In the genomic region with DNA sequence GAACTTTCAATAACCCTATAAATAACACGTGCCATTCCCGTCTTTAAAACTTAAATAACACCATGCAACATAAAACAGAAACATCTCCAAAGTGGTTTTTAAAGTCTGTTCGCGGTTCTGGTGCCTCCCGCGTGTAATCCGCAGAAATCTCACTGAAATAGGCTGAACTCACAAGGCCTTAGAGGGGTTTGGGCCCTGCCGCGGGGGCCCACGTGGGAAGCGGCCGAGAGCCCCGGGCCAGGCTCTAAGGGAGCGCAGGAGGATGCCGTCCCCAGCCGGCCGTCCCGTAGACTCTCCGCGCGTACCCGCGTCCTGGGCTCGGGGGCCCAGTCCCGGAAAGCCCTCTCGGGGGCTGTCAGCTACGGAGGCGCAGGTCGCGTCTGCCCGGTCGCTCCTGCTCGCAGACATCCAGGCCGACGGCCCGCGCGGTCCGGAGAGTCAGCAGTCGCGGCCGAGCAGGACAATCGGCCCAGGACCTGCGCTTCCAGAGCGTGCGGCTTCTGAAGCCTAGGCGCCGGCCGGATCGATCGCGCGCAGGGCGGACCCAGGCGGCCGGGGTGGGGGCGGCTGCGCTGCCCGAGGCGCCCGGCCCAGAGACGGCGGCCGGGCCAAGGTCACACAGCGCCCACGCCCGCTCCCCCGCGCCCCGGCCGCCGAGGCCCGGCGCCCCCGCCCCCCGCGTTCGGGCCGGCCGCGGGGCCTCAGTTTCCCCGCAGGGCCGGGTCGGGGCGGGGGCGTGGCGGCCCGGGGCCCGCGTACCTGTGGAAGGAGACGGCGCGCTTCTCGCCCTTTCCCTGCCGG, we compare ENCODE assay signal across 8 cellular contexts. TPM values are rescaled to one million over a fixed set of nuclear protein-coding genes. Genes with fewer than 3 reads are reported as not detected.
DNase-seq lines count a peak whose midpoint lies in the region; ATAC-seq, FAIRE-seq and TF ChIP-seq lines count a peak whose summit lies in the region.

No MANE protein-coding gene starts in this region.

- H3K9me3 Mint-ChIP-seq in neural progenitor cell = no peaks in the 10 kb centered on the region

- no peaks in the 10 kb centered on the region for H3K9me3 ChIP-seq in Karpas-422 (ENCODE audit: low read length)
- no peaks in the 10 kb centered on the region for H3K9me3 ChIP-seq in fibroblast of lung (ENCODE audit: control insufficient read depth, insufficient read depth, low read depth, low read length)
- H3K9me3 ChIP-seq in neural progenitor cell (ENCODE audit: low read depth) = no peaks in the 10 kb centered on the region

- peak; percentile 36 for ATAC-seq in GM18498 (IDR thresholded peaks at IDR 0.05; ENCODE audit: unreplicated experiment)

- H4K20me1 ChIP-seq in Karpas-422 (ENCODE audit: insufficient read depth, low read depth, low read length) (peaks cover 4% of the 10 kb centered on the region; the same call in 1 of the 2 replicates), fibroblast of lung (ENCODE audit: control insufficient read depth, extremely low read depth, insufficient read depth, low read length) (no peaks in the 10 kb centered on the region), neural progenitor cell (ENCODE audit: low read depth) (peaks cover 56% of the 10 kb centered on the region)

- peak overlapping the region; percentile 63 for H3K27ac ChIP-seq in Karpas-422 (ENCODE audit: low read length)
- H3K27ac ChIP-seq in fibroblast of lung (ENCODE audit: insufficient read depth, low read length) = peak overlapping the region; percentile 50
- H3K27ac ChIP-seq in neural progenitor cell = no peak overlapping the region

- TF ChIP-seq CTCF in fibroblast of lung (conservative IDR thresholded peaks at IDR 0.05 in 1 of 2, IDR thresholded peaks at IDR 0.05 in 1 of 2; ENCODE audit: low read depth in 1 of 2, low read length in 2 of 2) = no peak
- TF ChIP-seq CTCF in neural progenitor cell (IDR thresholded peaks at IDR 0.05) = no peak

- peak; percentile 45 for DNase-seq in H54 (ENCODE audit: insufficient read length, low spot score)
- peak; percentile 78 for DNase-seq in Karpas-422
- peak; percentile 12 for DNase-seq in activated T-cell treated with anti-CD3 and anti-CD28 coated beads for 4 hours
- peak; percentile 32 to 48 for DNase-seq in fibroblast of lung (ENCODE audit: low read depth in 2 of 2)
- DNase-seq in neural progenitor cell (ENCODE audit: low spot score) = peak; percentile 87
- DNase-seq in NCI-H2171 (lab: John Stamatoyannopoulos, UW) = no peak
- DNase-seq in GF-D8 (lab: John Stamatoyannopoulos, UW) = no peak

- peaks cover 18% of the 10 kb centered on the region for H3K36me3 Mint-ChIP-seq in neural progenitor cell

- TF ChIP-seq POLR2A in H54 (IDR thresholded peaks at IDR 0.05; ENCODE audit: low read depth, low read length) = no peak

- FAIRE-seq in H54 (lab: Jason Lieb, UNC) = no peak

- H3K4me1 ChIP-seq in Karpas-422 (ENCODE audit: low read length) (peaks cover 22% of the 10 kb centered on the region), fibroblast of lung (ENCODE audit: control insufficient read depth, extremely low read depth, insufficient read depth, low read length) (no peaks in the 10 kb centered on the region), neural progenitor cell (peaks cover 16% of the 10 kb centered on the region)

- H3K27me3 Mint-ChIP-seq in neural progenitor cell (ENCODE audit: insufficient read depth, low read depth) = no peaks in the 10 kb centered on the region

- no peak overlapping the region for H3K27ac Mint-ChIP-seq in neural progenitor cell

- peak overlapping the region; percentile 99 for H3K4me3 ChIP-seq in Karpas-422 (ENCODE audit: low read length)
- H3K4me3 ChIP-seq in fibroblast of lung (replicated peaks in 1 of 4; ENCODE audit: control extremely low read depth in 1 of 4, insufficient read depth in 1 of 4, low read depth in 3 of 4, low read length in 4 of 4) = peak overlapping the region; percentile 85 to 94 (median 90)
- H3K4me3 ChIP-seq in neural progenitor cell = peak overlapping the region; percentile 99

- H2AFZ ChIP-seq in Karpas-422 (ENCODE audit: low read length) = peak overlapping the region; percentile 68; the same call in 1 of the 2 replicates
- H2AFZ ChIP-seq in fibroblast of lung (ENCODE audit: low read length) = peak overlapping the region; percentile 30
- H2AFZ ChIP-seq in neural progenitor cell (replicated peaks) = peak overlapping the region; percentile 67

- no peaks in the 10 kb centered on the region for H3K27me3 ChIP-seq in Karpas-422 (ENCODE audit: low read length)
- H3K27me3 ChIP-seq in fibroblast of lung (ENCODE audit: control insufficient read depth, insufficient read depth, low read length) = no peaks in the 10 kb centered on the region
- H3K27me3 ChIP-seq in neural progenitor cell = no peaks in the 10 kb centered on the region

- H3K79me2 ChIP-seq in Karpas-422 (ENCODE audit: low read length) (peaks cover 89% of the 10 kb centered on the region), fibroblast of lung (ENCODE audit: control insufficient read depth, insufficient read depth, low read length) (peaks cover 75% of the 10 kb centered on the region), neural progenitor cell (ENCODE audit: low read depth) (peaks cover 72% of the 10 kb centered on the region)

- H3K36me3 ChIP-seq in Karpas-422 (ENCODE audit: insufficient read depth, low read length) (peaks cover 24% of the 10 kb centered on the region), fibroblast of lung (ENCODE audit: control insufficient read depth, insufficient read depth, low read length) (peaks cover 14% of the 10 kb centered on the region), neural progenitor cell (no peaks in the 10 kb centered on the region)

- peaks cover 24% of the 10 kb centered on the region for H3K4me1 Mint-ChIP-seq in neural progenitor cell

- H3K4me3 Mint-ChIP-seq in neural progenitor cell = peak overlapping the region; percentile 89

- H3F3A ChIP-seq in neural progenitor cell (ENCODE audit: low read depth) = peaks cover 9% of the 10 kb centered on the region

- H3K4me2 ChIP-seq in Karpas-422 (ENCODE audit: low read depth, low read length, poor library complexity, severe bottlenecking) (peak overlapping the region; percentile 95), fibroblast of lung (ENCODE audit: extremely low read depth, insufficient read depth, low read length) (peak overlapping the region; percentile 97), neural progenitor cell (peak overlapping the region; percentile 75)

- peak overlapping the region; percentile 94 for H3K9ac ChIP-seq in Karpas-422 (ENCODE audit: low read length)
- H3K9ac ChIP-seq in fibroblast of lung (ENCODE audit: insufficient read depth, low read length) = peak overlapping the region; percentile 99
- peak overlapping the region; percentile 80 for H3K9ac ChIP-seq in neural progenitor cell

- H3K9me2 ChIP-seq in Karpas-422 (replicated peaks; ENCODE audit: insufficient read depth, low read length) = no peaks in the 10 kb centered on the region

RNA-seq across cellular contexts. Expression of gene THAP4, which starts 0.6 kb away (rescaled TPM):
- total RNA-seq in Karpas-422 (2014; rRNA removed; shearing (Covaris generic); ENCODE audit: low replicate concordance) = 45.4 and 107 TPM in 2 replicates
- total RNA-seq in fibroblast of lung = 40.6 and 47.7 TPM in 2 replicates
- polyA plus RNA-seq in fibroblast of lung = 19.3 and 27.7 TPM in 2 replicates
- polyA plus RNA-seq in fibroblast of lung (2012) = 40.2 and 56.7 TPM in 2 replicates
- 77.1 and 106 TPM in 2 replicates for polyA minus RNA-seq in fibroblast of lung (ENCODE audit: low replicate concordance)
- total RNA-seq in neural progenitor cell (ENCODE audit: low replicate concordance) = 25.6 and 43.2 TPM in 2 replicates

RNA-seq across cellular contexts. Expression of gene ATG4B, which starts 1.1 kb away (rescaled TPM):
- total RNA-seq in Karpas-422 (2014; rRNA removed; shearing (Covaris generic); ENCODE audit: low replicate concordance) = 63.9 and 66.6 TPM in 2 replicates
- 30.0 and 45.1 TPM in 2 replicates for total RNA-seq in fibroblast of lung
- polyA plus RNA-seq in fibroblast of lung = 76.2 and 95.6 TPM in 2 replicates
- 58.8 and 74.8 TPM in 2 replicates for polyA plus RNA-seq in fibroblast of lung (2012)
- polyA minus RNA-seq in fibroblast of lung (ENCODE audit: low replicate concordance) = 78.7 and 129 TPM in 2 replicates
- 80.7 and 114 TPM in 2 replicates for total RNA-seq in neural progenitor cell (ENCODE audit: low replicate concordance)

RNA-seq across cellular contexts. Expression of gene DTYMK, which starts 50.2 kb away (rescaled TPM):
- 29.1 and 32.0 TPM in 2 replicates for total RNA-seq in Karpas-422 (2014; rRNA removed; shearing (Covaris generic); ENCODE audit: low replicate concordance)
- total RNA-seq in fibroblast of lung (15.2 and 25.3 TPM in 2 replicates), neural progenitor cell (ENCODE audit: low replicate concordance) (43.4 and 59.9 TPM in 2 replicates)
- polyA plus RNA-seq in fibroblast of lung = 19.0 and 48.3 TPM in 2 replicates
- 25.1 and 68.7 TPM in 2 replicates for polyA plus RNA-seq in fibroblast of lung (2012)
- polyA minus RNA-seq in fibroblast of lung (ENCODE audit: low replicate concordance) = 14.9 and 77.8 TPM in 2 replicates

Comparison
In these comparisons a context has a peak if more than half of its experiments do, and no peak if none do; other contexts are left out.
1. DNase-seq: peak in H54 (single experiment), Karpas-422 (single experiment), activated T-cell treated with anti-CD3 and anti-CD28 coated beads for 4 hours (single experiment), fibroblast of lung (2 of 2) and neural progenitor cell (single experiment); none in NCI-H2171 (single experiment) and GF-D8 (single experiment).
2. Peak in every context shown above with its lines, with median percentiles within 50 percentile points of each other: H2AFZ ChIP-seq, H3K4me2 ChIP-seq, H3K4me3 ChIP-seq and H3K9ac ChIP-seq.